19 cellular contexts compared by ENCODE assay signal in the genomic region with DNA sequence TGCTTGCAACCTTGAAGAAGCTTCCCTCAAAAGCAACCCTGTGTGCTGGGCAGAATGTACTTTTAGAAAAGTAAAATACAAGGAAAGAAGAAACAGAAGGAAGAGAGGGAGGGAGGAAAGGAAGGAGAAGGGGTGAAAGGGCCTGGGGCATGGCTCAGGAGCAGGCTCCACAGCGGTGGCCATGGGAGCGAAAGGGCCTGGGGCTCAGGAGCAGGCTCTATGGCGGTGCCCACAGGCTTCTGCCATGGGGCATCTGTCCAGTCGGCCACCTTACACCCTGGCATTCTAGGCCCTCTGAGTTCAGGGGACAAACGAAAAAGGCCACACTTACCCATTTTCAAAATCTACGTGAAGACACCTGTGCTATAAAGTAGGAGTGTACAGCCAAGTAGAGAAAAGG. TPM values are rescaled to one million over a fixed set of nuclear protein-coding genes. Genes with fewer than 3 reads are reported as not detected.
DNase-seq lines count a peak whose midpoint lies in the region; ATAC-seq and TF ChIP-seq lines count a peak whose summit lies in the region.
"Had no signal": no experiment of that assay in that cellular context is flagged by ENCODE, and none has a peak within 500 bp of the region (broad histone marks: within the 10 kb centered on the region; RNA-seq: fewer than 3 reads in every experiment).

No MANE protein-coding gene starts in this region.

- H3K4ac ChIP-seq in neuronal stem cell (ENCODE audit: low read length), result no peak overlapping the region

- peaks cover 0 to 3% of the 10 kb centered on the region in 2 donors for H3K9me3 ChIP-seq in neuronal stem cell (replicated peaks in 1 of 2; ENCODE audit: control insufficient read depth in 2 of 2, insufficient read depth in 1 of 2, low read depth in 1 of 2, low read length in 2 of 2)
- H3K9me3 ChIP-seq: A549, Caco-2 had no signal

- no peak overlapping the region for H4K91ac ChIP-seq in neuronal stem cell (ENCODE audit: low read depth, low read length, poor library complexity)

- no peak for TF ChIP-seq CTCF in activated CD8-positive, alpha-beta T cell treated with anti-CD3 and anti-CD28 coated beads for 36 hours (IDR thresholded peaks at IDR 0.05)
- TF ChIP-seq CTCF in natural killer cell (IDR thresholded peaks at IDR 0.05), result no peak
- no peak for TF ChIP-seq CTCF in type B pancreatic cell (conservative IDR thresholded peaks at IDR 0.05)

- H3K27ac ChIP-seq in neuronal stem cell (replicated peaks; ENCODE audit: low read length), result no peak overlapping the region
- H3K27ac ChIP-seq: 22Rv1, A549, C4-2B, HL-60 had no signal

- POLR2A ChIA-PET in activated CD8-positive, alpha-beta T cell treated with anti-CD3 and anti-CD28 coated beads, Interleukin-2, amount 10 ng/mL, durations not matched to agents 7 days and 5 days (lab: Charles Lee), result no interaction called here
- POLR2A ChIA-PET in activated CD8-positive, alpha-beta T cell treated with anti-CD3 and anti-CD28 coated beads for 36 hours (lab: Charles Lee), result no interaction called here

- no peak overlapping the region for H3K23ac ChIP-seq in neuronal stem cell (ENCODE audit: low read depth, low read length, poor library complexity)

- DNase-seq in activated CD8-positive, alpha-beta T cell treated with anti-CD3 and anti-CD28 coated beads, Interleukin-2, amount 10 ng/mL, durations not matched to agents 7 days and 5 days, result no peak
- no peak for DNase-seq in activated CD8-positive, alpha-beta T cell treated with anti-CD3 and anti-CD28 coated beads for 36 hours
- DNase-seq in natural killer cell, result no peak
- no peak for DNase-seq in natural killer cell treated with Interleukin-12 subunit alpha and Interleukin-12 subunit beta and Interleukin-15 and Interleukin-18, amount 100 ng/mL, for 72 hours (ENCODE audit: low spot score)
- DNase-seq in neuronal stem cell (ENCODE audit: low spot score), result no peak
- no peak for DNase-seq in type B pancreatic cell (ENCODE audit: extremely low spot score, unreplicated experiment)
- DNase-seq in middle frontal gyrus (ENCODE audit: extremely low spot score, low spot score), result no peak
- DNase-seq in DMS53 (lab: John Stamatoyannopoulos, UW), result no peak
- DNase-seq: AML-193; Caco-2; CD4-positive, alpha-beta T cell; DMS79; GDM1; HCEC 1CT had no signal

- H3K4me1 ChIP-seq in neuronal stem cell (ENCODE audit: control insufficient read depth in 2 of 2, insufficient read depth in 1 of 2, low read depth in 1 of 2, low read length in 2 of 2), result no peaks in the 10 kb centered on the region
- H3K4me1 ChIP-seq: A549, Caco-2 had no signal

- no peak overlapping the region for H3K18ac ChIP-seq in neuronal stem cell (ENCODE audit: low read length)

- no peaks in the 10 kb centered on the region for H3K27me3 Mint-ChIP-seq in activated CD8-positive, alpha-beta T cell treated with anti-CD3 and anti-CD28 coated beads, Interleukin-2, amount 10 ng/mL, durations not matched to agents 7 days and 5 days (ENCODE audit: low read depth)
- no peaks in the 10 kb centered on the region for H3K27me3 Mint-ChIP-seq in activated CD8-positive, alpha-beta T cell treated with anti-CD3 and anti-CD28 coated beads for 36 hours
- H3K27me3 Mint-ChIP-seq in natural killer cell (ENCODE audit: low read depth in 2 of 2), result no peaks in the 10 kb centered on the region
- H3K27me3 Mint-ChIP-seq in natural killer cell treated with Interleukin-12 subunit alpha and Interleukin-12 subunit beta and Interleukin-15 and Interleukin-18, amount 100 ng/mL, for 72 hours, result no peaks in the 10 kb centered on the region
- H3K27me3 Mint-ChIP-seq in type B pancreatic cell, result no peaks in the 10 kb centered on the region
- H3K27me3 Mint-ChIP-seq: CD4-positive, alpha-beta T cell had no signal

- H3K79me1 ChIP-seq in neuronal stem cell (ENCODE audit: low read depth, low read length), result peaks cover 11% of the 10 kb centered on the region

- no peaks in the 10 kb centered on the region for H3K9me3 Mint-ChIP-seq in activated CD8-positive, alpha-beta T cell treated with anti-CD3 and anti-CD28 coated beads, Interleukin-2, amount 10 ng/mL, durations not matched to agents 7 days and 5 days (ENCODE audit: insufficient read depth)
- peaks cover 2% of the 10 kb centered on the region for H3K9me3 Mint-ChIP-seq in activated CD8-positive, alpha-beta T cell treated with anti-CD3 and anti-CD28 coated beads for 36 hours
- H3K9me3 Mint-ChIP-seq in natural killer cell (no peaks in the 10 kb centered on the region), type B pancreatic cell (no peaks in the 10 kb centered on the region)
- no peaks in the 10 kb centered on the region for H3K9me3 Mint-ChIP-seq in natural killer cell treated with Interleukin-12 subunit alpha and Interleukin-12 subunit beta and Interleukin-15 and Interleukin-18, amount 100 ng/mL, for 72 hours
- H3K9me3 Mint-ChIP-seq: CD4-positive, alpha-beta T cell had no signal

- CTCF ChIA-PET in activated CD8-positive, alpha-beta T cell treated with anti-CD3 and anti-CD28 coated beads, Interleukin-2, amount 10 ng/mL, durations not matched to agents 7 days and 5 days (lab: Charles Lee), result no interaction called here
- CTCF ChIA-PET in activated CD8-positive, alpha-beta T cell treated with anti-CD3 and anti-CD28 coated beads for 36 hours (lab: Charles Lee), result no interaction called here

- H2BK12ac ChIP-seq in neuronal stem cell (ENCODE audit: low read length), result no peak overlapping the region

- no peak overlapping the region for H4K8ac ChIP-seq in neuronal stem cell (ENCODE audit: low read depth, low read length)

- no peak for ATAC-seq in activated CD8-positive, alpha-beta T cell treated with anti-CD3 and anti-CD28 coated beads, Interleukin-2, amount 10 ng/mL, durations not matched to agents 7 days and 5 days
- ATAC-seq in activated CD8-positive, alpha-beta T cell treated with anti-CD3 and anti-CD28 coated beads for 36 hours, result no peak
- no peak for ATAC-seq in natural killer cell
- ATAC-seq in natural killer cell treated with Interleukin-12 subunit alpha and Interleukin-12 subunit beta and Interleukin-15 and Interleukin-18, amount 100 ng/mL, for 72 hours, result no peak
- ATAC-seq: A549, GM23338 had no signal

- no peaks in the 10 kb centered on the region for H3K27me3 ChIP-seq in neuronal stem cell (ENCODE audit: control insufficient read depth in 3 of 3, insufficient read depth in 3 of 3, low read depth in 1 of 3, low read length in 3 of 3)

- no CpG with 5 or more reads among the region's 6 CpGs for WGBS in neuronal stem cell (ENCODE audit: extremely low coverage in 2 of 2, insufficient read length in 2 of 2, insufficient replicate concordance in 1 of 2), 2 donors

- H3K27ac Mint-ChIP-seq in activated CD8-positive, alpha-beta T cell treated with anti-CD3 and anti-CD28 coated beads, Interleukin-2, amount 10 ng/mL, durations not matched to agents 7 days and 5 days, result peak overlapping the region; percentile 18
- no peak overlapping the region for H3K27ac Mint-ChIP-seq in activated CD8-positive, alpha-beta T cell treated with anti-CD3 and anti-CD28 coated beads for 36 hours
- H3K27ac Mint-ChIP-seq in natural killer cell (peak overlapping the region; percentile 61 to 69), type B pancreatic cell (peak overlapping the region; percentile 48)
- H3K27ac Mint-ChIP-seq in natural killer cell treated with Interleukin-12 subunit alpha and Interleukin-12 subunit beta and Interleukin-15 and Interleukin-18, amount 100 ng/mL, for 72 hours, result no peak overlapping the region
- H3K27ac Mint-ChIP-seq: CD4-positive, alpha-beta T cell had no signal

- no peak overlapping the region for H3K4me3 ChIP-seq in neuronal stem cell (ENCODE audit: low read length in 2 of 2)
- H3K4me3 ChIP-seq: A549, GM23338 had no signal

- peak overlapping the region; percentile 11 for H2BK5ac ChIP-seq in neuronal stem cell (ENCODE audit: low read length)

- no peak overlapping the region for H3K9ac ChIP-seq in neuronal stem cell (ENCODE audit: low read depth, low read length, poor library complexity)

- no peak overlapping the region for H2AFZ ChIP-seq in neuronal stem cell (ENCODE audit: low read length)
- H2AFZ ChIP-seq: GM23338 had no signal

- H3K36me3 Mint-ChIP-seq in activated CD8-positive, alpha-beta T cell treated with anti-CD3 and anti-CD28 coated beads, Interleukin-2, amount 10 ng/mL, durations not matched to agents 7 days and 5 days (ENCODE audit: low read depth), result peaks cover 45% of the 10 kb centered on the region
- peaks cover 21% of the 10 kb centered on the region for H3K36me3 Mint-ChIP-seq in activated CD8-positive, alpha-beta T cell treated with anti-CD3 and anti-CD28 coated beads for 36 hours (ENCODE audit: low read depth)
- H3K36me3 Mint-ChIP-seq in natural killer cell, result no peaks in the 10 kb centered on the region
- H3K36me3 Mint-ChIP-seq in natural killer cell treated with Interleukin-12 subunit alpha and Interleukin-12 subunit beta and Interleukin-15 and Interleukin-18, amount 100 ng/mL, for 72 hours, result no peaks in the 10 kb centered on the region
- H3K36me3 Mint-ChIP-seq in type B pancreatic cell, result peaks cover 4% of the 10 kb centered on the region

- intact Hi-C loops in activated CD8-positive, alpha-beta T cell treated with anti-CD3 and anti-CD28 coated beads for 36 hours (cut with micrococcal nuclease), result no loop called here
- intact Hi-C loops in natural killer cell (cut with micrococcal nuclease), result no loop called here

- no peaks in the 10 kb centered on the region for H3K4me1 Mint-ChIP-seq in activated CD8-positive, alpha-beta T cell treated with anti-CD3 and anti-CD28 coated beads, Interleukin-2, amount 10 ng/mL, durations not matched to agents 7 days and 5 days (ENCODE audit: low read depth)
- H3K4me1 Mint-ChIP-seq in activated CD8-positive, alpha-beta T cell treated with anti-CD3 and anti-CD28 coated beads for 36 hours (ENCODE audit: low read depth), result no peaks in the 10 kb centered on the region
- H3K4me1 Mint-ChIP-seq in natural killer cell (peaks cover 13 to 26% of the 10 kb centered on the region in 2 donors), type B pancreatic cell (ENCODE audit: unreplicated experiment) (no peaks in the 10 kb centered on the region)
- peaks cover 18 to 30% of the 10 kb centered on the region in 2 donors for H3K4me1 Mint-ChIP-seq in natural killer cell treated with Interleukin-12 subunit alpha and Interleukin-12 subunit beta and Interleukin-15 and Interleukin-18, amount 100 ng/mL, for 72 hours (ENCODE audit: low read depth in 2 of 2)

- H3K36me3 ChIP-seq in neuronal stem cell (replicated peaks in 1 of 2; ENCODE audit: control insufficient read depth in 2 of 2, insufficient read depth in 2 of 2, low read length in 2 of 2), result peaks cover 13 to 39% of the 10 kb centered on the region in 2 donors

- no peak overlapping the region for H2BK120ac ChIP-seq in neuronal stem cell (ENCODE audit: low read depth, low read length)

- no peak overlapping the region for H3K14ac ChIP-seq in neuronal stem cell (ENCODE audit: low read length)

- no peak overlapping the region for H2AK5ac ChIP-seq in neuronal stem cell (ENCODE audit: low read depth, low read length)

- no peak overlapping the region for H3K4me2 ChIP-seq in neuronal stem cell (ENCODE audit: insufficient read depth, low read length, poor library complexity, severe bottlenecking)
- H3K4me2 ChIP-seq: A549, GM23338 had no signal

- H2BK15ac ChIP-seq in neuronal stem cell (ENCODE audit: low read length), result no peak overlapping the region

- no peak overlapping the region for H3K4me3 Mint-ChIP-seq in activated CD8-positive, alpha-beta T cell treated with anti-CD3 and anti-CD28 coated beads, Interleukin-2, amount 10 ng/mL, durations not matched to agents 7 days and 5 days
- no peak overlapping the region for H3K4me3 Mint-ChIP-seq in activated CD8-positive, alpha-beta T cell treated with anti-CD3 and anti-CD28 coated beads for 36 hours
- H3K4me3 Mint-ChIP-seq in natural killer cell, result no peak overlapping the region
- no peak overlapping the region for H3K4me3 Mint-ChIP-seq in natural killer cell treated with Interleukin-12 subunit alpha and Interleukin-12 subunit beta and Interleukin-15 and Interleukin-18, amount 100 ng/mL, for 72 hours
- H3K4me3 Mint-ChIP-seq in type B pancreatic cell, result no peak overlapping the region
- H3K4me3 Mint-ChIP-seq: CD4-positive, alpha-beta T cell; GM23338 had no signal

RNA-seq across cellular contexts. Expression of gene GAK, which starts 31.4 kb away (rescaled TPM):
- total RNA-seq in activated CD8-positive, alpha-beta T cell treated with anti-CD3 and anti-CD28 coated beads, Interleukin-2, amount 10 ng/mL, durations not matched to agents 7 days and 5 days, result 100 to 1,000 TPM; 155 to 163 TPM
- 100 to 1,000 TPM in 1 of 2 experiments, 10 to 100 TPM in 1; 97.8 to 102 TPM for total RNA-seq in activated CD8-positive, alpha-beta T cell treated with anti-CD3 and anti-CD28 coated beads for 36 hours
- total RNA-seq in natural killer cell, result 100 to 1,000 TPM; 349 to 358 (median 349) TPM
- 100 to 1,000 TPM; 168 to 234 TPM for total RNA-seq in natural killer cell treated with Interleukin-12 subunit alpha and Interleukin-12 subunit beta and Interleukin-15 and Interleukin-18, amount 100 ng/mL, for 72 hours
- 35.3 TPM for polyA plus RNA-seq in neuronal stem cell (2013, experiment 1 of 2)
- polyA plus RNA-seq in neuronal stem cell (2013, experiment 2 of 2), result 34.3 TPM
- total RNA-seq in type B pancreatic cell (ENCODE audit: low replicate concordance), result 97.1 and 115 TPM in 2 replicates

RNA-seq across cellular contexts. Expression of gene TMEM175, which starts 31.5 kb away (rescaled TPM):
- 10 to 100 TPM; 27.2 to 30.1 TPM for total RNA-seq in activated CD8-positive, alpha-beta T cell treated with anti-CD3 and anti-CD28 coated beads, Interleukin-2, amount 10 ng/mL, durations not matched to agents 7 days and 5 days
- total RNA-seq in activated CD8-positive, alpha-beta T cell treated with anti-CD3 and anti-CD28 coated beads for 36 hours, result 10 to 100 TPM; 11.0 to 11.2 TPM
- total RNA-seq in natural killer cell (10 to 100 TPM; 72.8 to 79.8 (median 73.2) TPM), type B pancreatic cell (ENCODE audit: low replicate concordance) (21.4 and 33.6 TPM in 2 replicates)
- 10 to 100 TPM; 26.5 to 29.2 TPM for total RNA-seq in natural killer cell treated with Interleukin-12 subunit alpha and Interleukin-12 subunit beta and Interleukin-15 and Interleukin-18, amount 100 ng/mL, for 72 hours
- polyA plus RNA-seq in neuronal stem cell (2013, experiment 1 of 2), result 8.0 TPM
- polyA plus RNA-seq in neuronal stem cell (2013, experiment 2 of 2), result 7.7 TPM

Comparison
In these comparisons a context has a peak if more than half of its experiments do, and no peak if none do; other contexts are left out.
1. H3K27ac Mint-ChIP-seq: peak in activated CD8-positive, alpha-beta T cell treated with anti-CD3 and anti-CD28 coated beads, Interleukin-2, amount 10 ng/mL, durations not matched to agents 7 days and 5 days (single experiment), natural killer cell (2 of 2) and type B pancreatic cell (single experiment); none in activated CD8-positive, alpha-beta T cell treated with anti-CD3 and anti-CD28 coated beads for 36 hours (single experiment) and natural killer cell treated with Interleukin-12 subunit alpha and Interleukin-12 subunit beta and Interleukin-15 and Interleukin-18, amount 100 ng/mL, for 72 hours (0 of 2).